1 cellular context compared by ENCODE assay signal in genomic region chr7:33774762-33775523, GRCh38.
TF ChIP-seq lines count a peak whose summit lies in the region.

No MANE protein-coding gene starts in this region.

TF ChIP-seq in SK-N-SH, 30 proteins besides CTCF, POLR2A, EP300 and RAD21 (continued from another document):
- no peak for TF ChIP-seq ZBTB33 (IDR thresholded peaks at IDR 0.05; ENCODE audit: borderline replicate concordance, low read depth)
- TF ChIP-seq YY1 (IDR thresholded peaks at IDR 0.05; ENCODE audit: low read depth), result no peak
- TF ChIP-seq CHD2 (IDR thresholded peaks at IDR 0.05; ENCODE audit: low read length, partially characterized antibody), result no peak
- no peak for TF ChIP-seq MXI1 (IDR thresholded peaks at IDR 0.05; ENCODE audit: low read depth, low read length)
- TF ChIP-seq EZH2phosphoT487 (IDR thresholded peaks at IDR 0.05; ENCODE audit: borderline replicate concordance, low read depth), result no peak
- no peak for TF ChIP-seq RFX5 (IDR thresholded peaks at IDR 0.05; ENCODE audit: low read length)
- TF ChIP-seq, protein P1, sequence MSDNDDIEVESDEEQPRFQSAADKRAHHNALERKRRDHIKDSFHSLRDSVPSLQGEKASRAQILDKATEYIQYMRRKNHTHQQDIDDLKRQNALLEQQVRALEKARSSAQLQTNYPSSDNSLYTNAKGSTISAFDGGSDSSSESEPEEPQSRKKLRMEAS (IDR thresholded peaks at IDR 0.05; ENCODE audit: low read depth), result no peak
- no peak for TF ChIP-seq GATA2 (CRISPR knock-in tag; IDR thresholded peaks at IDR 0.05)
